11 cellular contexts compared by ENCODE assay signal in genomic region chr18:63206433-63207153, GRCh38.
DNase-seq lines count a peak whose midpoint lies in the region; ATAC-seq and TF ChIP-seq lines count a peak whose summit lies in the region.
"Had no signal": no experiment of that assay in that cellular context is flagged by ENCODE, and none has a peak within 500 bp of the region (broad histone marks: within the 10 kb centered on the region; RNA-seq: fewer than 3 reads in every experiment).

No MANE protein-coding gene starts in this region.

- peaks cover 0 to 10% (median 5%) of the 10 kb centered on the region in 3 donors for H3K36me3 Mint-ChIP-seq in CD8-positive, alpha-beta memory T cell
- H3K36me3 Mint-ChIP-seq in T-helper 17 cell (ENCODE audit: low read depth) (peaks cover 21% of the 10 kb centered on the region), memory B cell (peaks cover 5% of the 10 kb centered on the region)

- no peaks in the 10 kb centered on the region for H3K27me3 ChIP-seq in CD8-positive, alpha-beta memory T cell (ENCODE audit: insufficient read depth, low read length, poor library complexity, severe bottlenecking)
- H3K27me3 ChIP-seq: cardiac muscle cell had no signal

- peak; percentile 19 for TF ChIP-seq POLR2A in GM19099 (IDR thresholded peaks at IDR 0.05; ENCODE audit: extremely low read depth, insufficient read length, low read depth)

- peak overlapping the region; percentile 56 to 87 (median 75) for H3K4me3 Mint-ChIP-seq in CD8-positive, alpha-beta memory T cell
- H3K4me3 Mint-ChIP-seq in T-helper 17 cell: peak overlapping the region; percentile 88
- peak overlapping the region; percentile 80 for H3K4me3 Mint-ChIP-seq in memory B cell

- H3K4me3 ChIP-seq in CD8-positive, alpha-beta memory T cell (ENCODE audit: low read length): peak overlapping the region; percentile 52
- H3K4me3 ChIP-seq: cardiac muscle cell, prostate gland had no signal

- H3K36me3 ChIP-seq in CD8-positive, alpha-beta memory T cell (ENCODE audit: insufficient read depth, low read length): no peaks in the 10 kb centered on the region
- H3K36me3 ChIP-seq: cardiac muscle cell, prostate gland had no signal

- no peaks in the 10 kb centered on the region for H3K9me3 Mint-ChIP-seq in CD8-positive, alpha-beta memory T cell
- H3K9me3 Mint-ChIP-seq in memory B cell: no peaks in the 10 kb centered on the region

- no peak overlapping the region for H3K27ac ChIP-seq in CD8-positive, alpha-beta memory T cell (ENCODE audit: low read depth, low read length)
- H3K27ac ChIP-seq: cardiac muscle cell, prostate gland had no signal

- peak overlapping the region; percentile 80 to 90 (median 83) for H3K27ac Mint-ChIP-seq in CD8-positive, alpha-beta memory T cell
- H3K27ac Mint-ChIP-seq in T-helper 17 cell: peak overlapping the region; percentile 99
- H3K27ac Mint-ChIP-seq in memory B cell: peak overlapping the region; percentile 94

- H3K4me1 Mint-ChIP-seq in CD8-positive, alpha-beta memory T cell: peaks cover 86 to 94% (median 94%) of the 10 kb centered on the region in 3 donors
- H3K4me1 Mint-ChIP-seq in T-helper 17 cell: peaks cover 71% of the 10 kb centered on the region
- H3K4me1 Mint-ChIP-seq in memory B cell: peaks cover 62% of the 10 kb centered on the region

- ATAC-seq in T-helper 17 cell: peak; percentile 18
- peak; percentile 26 for ATAC-seq in memory B cell (ENCODE audit: low read depth)
- ATAC-seq in GM19324 (IDR thresholded peaks at IDR 0.05; ENCODE audit: low FRiP score, unreplicated experiment): no peak
- ATAC-seq in HG02571 (IDR thresholded peaks at IDR 0.05; ENCODE audit: unreplicated experiment): no peak
- ATAC-seq: left lobe of liver had no signal

- CTCF ChIA-PET in CD8-positive, alpha-beta memory T cell (lab: Charles Lee): interaction anchor here (0.9 to 3.0 kb wide), 4 partner anchors 11 to 112 kb away, joined by 3 to 10 read pairs (median 6); partner anchors contain the start of gene BCL2

- peaks cover 94% of the 10 kb centered on the region for H3K4me1 ChIP-seq in CD8-positive, alpha-beta memory T cell (ENCODE audit: insufficient read depth, low read length)

- POLR2A ChIA-PET in CD8-positive, alpha-beta memory T cell (lab: Charles Lee): no interaction called here

- H3K27me3 Mint-ChIP-seq in CD8-positive, alpha-beta memory T cell: no peaks in the 10 kb centered on the region
- H3K27me3 Mint-ChIP-seq in T-helper 17 cell (no peaks in the 10 kb centered on the region), memory B cell (no peaks in the 10 kb centered on the region)

- DNase-seq in CD8-positive, alpha-beta memory T cell: no peak
- no peak for DNase-seq in T-helper 17 cell
- no peak for DNase-seq in memory B cell (ENCODE audit: low spot score in 2 of 2)
- DNase-seq in A172 (ENCODE audit: low spot score): no peak
- DNase-seq in SKM-1 treated with dmso at 0.1 percent for 144 hours (lab: John Stamatoyannopoulos, UW; ENCODE audit: unreplicated experiment): no peak

- no peaks in the 10 kb centered on the region for H3K9me3 ChIP-seq in CD8-positive, alpha-beta memory T cell (ENCODE audit: low read length)
- H3K9me3 ChIP-seq in T-helper 17 cell (ENCODE audit: control insufficient read depth, low read length, poor library complexity, severe bottlenecking): no peaks in the 10 kb centered on the region
- H3K9me3 ChIP-seq: prostate gland had no signal

Comparison
In these comparisons a context has a peak if more than half of its experiments do, and no peak if none do; other contexts are left out.
1. ATAC-seq: peak in T-helper 17 cell (single experiment) and memory B cell (single experiment); none in GM19324 (single experiment) and HG02571 (single experiment).
2. Peak in every context shown above with its lines, with median percentiles within 50 percentile points of each other: H3K27ac Mint-ChIP-seq and H3K4me3 Mint-ChIP-seq.